Comparison of ENCODE assay signal across 10 cellular contexts in the genomic region with DNA sequence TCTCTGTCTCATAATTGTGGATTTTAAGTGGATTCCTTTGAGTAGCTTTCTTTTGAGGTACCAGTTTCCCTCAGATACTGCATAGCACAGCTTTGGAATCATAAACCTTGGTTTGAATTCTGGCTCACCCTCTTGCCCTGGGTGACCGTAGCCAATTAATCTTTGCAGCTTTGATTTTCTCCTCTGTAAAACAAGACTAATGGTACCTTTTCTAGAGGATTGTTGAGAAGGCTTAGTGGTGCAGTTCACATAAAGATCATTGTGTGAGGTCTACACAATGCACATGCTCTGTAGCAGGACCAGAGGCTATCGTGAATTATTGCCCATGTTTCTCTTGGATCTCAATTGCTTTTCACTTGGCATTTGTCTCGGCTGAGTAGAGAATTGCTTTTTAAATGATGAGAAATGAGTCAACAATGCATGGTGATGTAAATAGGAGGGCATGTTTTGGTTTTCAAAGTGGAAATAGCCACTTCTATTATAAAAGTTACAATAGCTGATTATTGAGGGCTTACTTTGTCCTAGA.
A peak's percentile ranks its signal among the peaks of the same experiment; 100 is the strongest.
DNase-seq lines count a peak whose midpoint lies in the region; ATAC-seq and TF ChIP-seq lines count a peak whose summit lies in the region.
"Had no signal": no experiment of that assay in that cellular context is flagged by ENCODE, and none has a peak within 500 bp of the region (broad histone marks: within the 10 kb centered on the region; RNA-seq: fewer than 3 reads in every experiment).

No MANE protein-coding gene starts in this region.

- peak; percentile 12; the same call in 1 of the 2 replicates for TF ChIP-seq EP300 in Ishikawa (IDR thresholded peaks at IDR 0.05; ENCODE audit: borderline replicate concordance)

- no peak overlapping the region for H3K4me3 ChIP-seq in DOHH2 (ENCODE audit: low read length)
- no peak overlapping the region for H3K4me3 ChIP-seq in choroid plexus epithelial cell (ENCODE audit: low read depth, low read length)
- no peak overlapping the region for H3K4me3 ChIP-seq in neutrophil (ENCODE audit: low read depth in 1 of 2, low read length in 1 of 2)
- H3K4me3 ChIP-seq: cardiac muscle cell had no signal

- H3K9me2 ChIP-seq in DOHH2 (replicated peaks; ENCODE audit: control insufficient read depth, low read length) = no peaks in the 10 kb centered on the region

- peaks cover 70% of the 10 kb centered on the region for H3F3A ChIP-seq in DOHH2 (ENCODE audit: control insufficient read depth, insufficient read depth)

- DNase-seq in choroid plexus epithelial cell (ENCODE audit: low read depth) = peak; percentile 64
- no peak for DNase-seq in activated gamma-delta T cell (lab: John Stamatoyannopoulos, UW)
- no peak for DNase-seq in NCI-H146 treated with DMSO at 0.1 percent for 48 hours (lab: John Stamatoyannopoulos, UW; ENCODE audit: unreplicated experiment)
- DNase-seq: NCI-H2081 had no signal

- H3K4me2 ChIP-seq in DOHH2 (ENCODE audit: low read length) = peak overlapping the region; percentile 41

- H3K4me1 ChIP-seq in DOHH2 (ENCODE audit: control insufficient read depth, low read length) = peaks cover 98% of the 10 kb centered on the region
- H3K4me1 ChIP-seq in neutrophil (ENCODE audit: control insufficient read depth in 1 of 2, insufficient read depth in 1 of 2, low read depth in 1 of 2, low read length in 1 of 2) = peaks cover 16 to 23% of the 10 kb centered on the region in 2 experiments

- H3K79me2 ChIP-seq in DOHH2 (ENCODE audit: control insufficient read depth, low read length) = peaks cover 100% of the 10 kb centered on the region

- H3K27me3 ChIP-seq in DOHH2 (ENCODE audit: control insufficient read depth, low read length) = no peaks in the 10 kb centered on the region
- no peaks in the 10 kb centered on the region for H3K27me3 ChIP-seq in neutrophil
- H3K27me3 ChIP-seq: cardiac muscle cell had no signal

- H3K27ac ChIP-seq in DOHH2 (ENCODE audit: low read depth, low read length) (0 out of 2 replicates have a peak overlapping the region, but pooled peaks have one; percentile 3), neutrophil (peak overlapping the region; percentile 49)
- H3K27ac ChIP-seq: cardiac muscle cell had no signal

- TF ChIP-seq RAD21 in Ishikawa (IDR thresholded peaks at IDR 0.05; ENCODE audit: low read depth) = no peak

- ATAC-seq in HG03280 (IDR thresholded peaks at IDR 0.05; ENCODE audit: unreplicated experiment) (no peak), GM21390 (IDR thresholded peaks at IDR 0.05; ENCODE audit: unreplicated experiment) (no peak)

- TF ChIP-seq CTCF in DOHH2 (IDR thresholded peaks at IDR 0.05; ENCODE audit: low read depth, low read length, poor library complexity, severe bottlenecking) = no peak
- no peak for TF ChIP-seq CTCF in choroid plexus epithelial cell (conservative IDR thresholded peaks at IDR 0.05; ENCODE audit: low read depth, low read length)
- no peak for TF ChIP-seq CTCF in neutrophil (IDR thresholded peaks at IDR 0.05)

- H4K20me1 ChIP-seq in DOHH2 (ENCODE audit: control insufficient read depth, insufficient read depth, low read depth, low read length) = peaks cover 49% of the 10 kb centered on the region

- H3K9me3 ChIP-seq in DOHH2 (ENCODE audit: control insufficient read depth, insufficient read depth, low read length) (no peaks in the 10 kb centered on the region), neutrophil (no peaks in the 10 kb centered on the region)

- peaks cover 97% of the 10 kb centered on the region for H3K36me3 ChIP-seq in DOHH2 (ENCODE audit: control insufficient read depth, low read length)
- peaks cover 6% of the 10 kb centered on the region for H3K36me3 ChIP-seq in neutrophil
- H3K36me3 ChIP-seq: cardiac muscle cell had no signal

TF ChIP-seq in Ishikawa, 13 proteins besides CTCF, POLR2A, EP300 and RAD21:
- TF ChIP-seq YY1 (IDR thresholded peaks at IDR 0.05; ENCODE audit: low read depth) (no peak), ZBTB7A (IDR thresholded peaks at IDR 0.05; ENCODE audit: low read depth) (no peak), NFIC (IDR thresholded peaks at IDR 0.05) (peak; percentile 75), TCF12 (IDR thresholded peaks at IDR 0.05; ENCODE audit: low read depth) (0 out of 2 replicates have a peak, but pooled peaks have one; percentile 48), EGR1 (IDR thresholded peaks at IDR 0.05) (no peak), TEAD4 (IDR thresholded peaks at IDR 0.05) (peak; percentile 86), TAF1 (IDR thresholded peaks at IDR 0.05; ENCODE audit: low read depth) (no peak), CREB1 (IDR thresholded peaks at IDR 0.05; ENCODE audit: low read depth) (no peak), FOXM1 (IDR thresholded peaks at IDR 0.05; ENCODE audit: borderline replicate concordance, low read depth) (0 out of 2 replicates have a peak, but pooled peaks have one; percentile 12)
- TF ChIP-seq, protein P1, sequence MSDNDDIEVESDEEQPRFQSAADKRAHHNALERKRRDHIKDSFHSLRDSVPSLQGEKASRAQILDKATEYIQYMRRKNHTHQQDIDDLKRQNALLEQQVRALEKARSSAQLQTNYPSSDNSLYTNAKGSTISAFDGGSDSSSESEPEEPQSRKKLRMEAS (IDR thresholded peaks at IDR 0.05) = 0 out of 2 replicates have a peak, but pooled peaks have one; percentile 29
- TF ChIP-seq, protein P2, sequence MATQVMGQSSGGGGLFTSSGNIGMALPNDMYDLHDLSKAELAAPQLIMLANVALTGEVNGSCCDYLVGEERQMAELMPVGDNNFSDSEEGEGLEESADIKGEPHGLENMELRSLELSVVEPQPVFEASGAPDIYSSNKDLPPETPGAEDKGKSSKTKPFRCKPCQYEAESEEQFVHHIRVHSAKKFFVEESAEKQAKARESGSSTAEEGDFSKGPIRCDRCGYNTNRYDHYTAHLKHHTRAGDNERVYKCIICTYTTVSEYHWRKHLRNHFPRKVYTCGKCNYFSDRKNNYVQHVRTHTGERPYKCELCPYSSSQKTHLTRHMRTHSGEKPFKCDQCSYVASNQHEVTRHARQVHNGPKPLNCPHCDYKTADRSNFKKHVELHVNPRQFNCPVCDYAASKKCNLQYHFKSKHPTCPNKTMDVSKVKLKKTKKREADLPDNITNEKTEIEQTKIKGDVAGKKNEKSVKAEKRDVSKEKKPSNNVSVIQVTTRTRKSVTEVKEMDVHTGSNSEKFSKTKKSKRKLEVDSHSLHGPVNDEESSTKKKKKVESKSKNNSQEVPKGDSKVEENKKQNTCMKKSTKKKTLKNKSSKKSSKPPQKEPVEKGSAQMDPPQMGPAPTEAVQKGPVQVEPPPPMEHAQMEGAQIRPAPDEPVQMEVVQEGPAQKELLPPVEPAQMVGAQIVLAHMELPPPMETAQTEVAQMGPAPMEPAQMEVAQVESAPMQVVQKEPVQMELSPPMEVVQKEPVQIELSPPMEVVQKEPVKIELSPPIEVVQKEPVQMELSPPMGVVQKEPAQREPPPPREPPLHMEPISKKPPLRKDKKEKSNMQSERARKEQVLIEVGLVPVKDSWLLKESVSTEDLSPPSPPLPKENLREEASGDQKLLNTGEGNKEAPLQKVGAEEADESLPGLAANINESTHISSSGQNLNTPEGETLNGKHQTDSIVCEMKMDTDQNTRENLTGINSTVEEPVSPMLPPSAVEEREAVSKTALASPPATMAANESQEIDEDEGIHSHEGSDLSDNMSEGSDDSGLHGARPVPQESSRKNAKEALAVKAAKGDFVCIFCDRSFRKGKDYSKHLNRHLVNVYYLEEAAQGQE (IDR thresholded peaks at IDR 0.05; ENCODE audit: low read depth) = no peak
